Comparison of ENCODE assay signal across 1 cellular context in the genomic region with DNA sequence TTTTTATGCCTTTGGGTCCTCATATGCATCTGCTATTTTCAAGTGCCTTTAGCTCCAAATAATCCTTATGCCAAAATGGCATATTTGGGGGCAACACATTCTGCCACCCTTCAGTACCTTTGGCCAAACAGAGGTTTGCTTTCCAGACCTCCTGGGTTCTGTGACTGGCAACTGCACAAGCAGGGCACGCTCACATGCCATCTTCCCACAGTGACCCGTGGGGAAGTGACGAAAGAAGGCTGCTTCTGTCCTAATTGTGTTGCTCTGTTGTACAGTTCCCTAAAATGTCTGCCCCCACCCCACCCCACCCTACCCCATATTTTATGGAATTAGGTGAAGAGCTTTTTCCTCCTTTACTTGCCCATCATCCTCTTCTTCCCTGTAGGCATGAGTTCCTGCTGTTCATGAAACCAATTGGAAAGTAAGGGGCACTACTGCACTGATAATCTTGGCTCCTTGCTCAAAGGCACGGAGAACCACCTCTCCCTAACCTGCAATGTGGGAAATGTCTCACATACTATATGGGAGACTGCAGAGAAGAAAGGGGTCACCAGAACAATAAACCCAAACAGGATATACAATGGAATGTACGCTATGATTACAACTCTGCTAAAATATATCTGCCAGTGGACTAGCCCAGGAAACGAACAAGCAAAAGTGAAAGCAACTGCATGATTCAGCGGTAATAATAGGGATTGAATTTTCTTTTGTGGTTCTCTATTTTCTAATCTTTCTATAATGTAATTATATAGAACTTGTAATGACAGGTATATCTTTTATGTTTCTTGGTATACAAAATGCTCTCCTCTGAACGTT.
TF ChIP-seq lines count a peak whose summit lies in the region.

No MANE protein-coding gene starts in this region.

TF ChIP-seq in GM23338, 12 proteins besides CTCF, POLR2A, EP300 and RAD21 (continued from another document):
- no peak for TF ChIP-seq JUNB (IDR thresholded peaks at IDR 0.05; ENCODE audit: unreplicated experiment)
- no peak for TF ChIP-seq POLR2AphosphoS5 (IDR thresholded peaks at IDR 0.05; ENCODE audit: low read depth)
- no peak for TF ChIP-seq CREB1 (CRISPR knock-in tag; IDR thresholded peaks at IDR 0.05; ENCODE audit: low read depth)
- TF ChIP-seq ZNF331 (CRISPR knock-in tag; IDR thresholded peaks at IDR 0.05; ENCODE audit: low read depth) = no peak
- TF ChIP-seq STAT1 (IDR thresholded peaks at IDR 0.05; ENCODE audit: unreplicated experiment) = no peak
- TF ChIP-seq, protein P1, sequence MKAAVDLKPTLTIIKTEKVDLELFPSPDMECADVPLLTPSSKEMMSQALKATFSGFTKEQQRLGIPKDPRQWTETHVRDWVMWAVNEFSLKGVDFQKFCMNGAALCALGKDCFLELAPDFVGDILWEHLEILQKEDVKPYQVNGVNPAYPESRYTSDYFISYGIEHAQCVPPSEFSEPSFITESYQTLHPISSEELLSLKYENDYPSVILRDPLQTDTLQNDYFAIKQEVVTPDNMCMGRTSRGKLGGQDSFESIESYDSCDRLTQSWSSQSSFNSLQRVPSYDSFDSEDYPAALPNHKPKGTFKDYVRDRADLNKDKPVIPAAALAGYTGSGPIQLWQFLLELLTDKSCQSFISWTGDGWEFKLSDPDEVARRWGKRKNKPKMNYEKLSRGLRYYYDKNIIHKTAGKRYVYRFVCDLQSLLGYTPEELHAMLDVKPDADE (IDR thresholded peaks at IDR 0.05) = no peak
- TF ChIP-seq EZH2phosphoT487 (IDR thresholded peaks at IDR 0.05; ENCODE audit: unreplicated experiment) = no peak
